In the genomic region with DNA sequence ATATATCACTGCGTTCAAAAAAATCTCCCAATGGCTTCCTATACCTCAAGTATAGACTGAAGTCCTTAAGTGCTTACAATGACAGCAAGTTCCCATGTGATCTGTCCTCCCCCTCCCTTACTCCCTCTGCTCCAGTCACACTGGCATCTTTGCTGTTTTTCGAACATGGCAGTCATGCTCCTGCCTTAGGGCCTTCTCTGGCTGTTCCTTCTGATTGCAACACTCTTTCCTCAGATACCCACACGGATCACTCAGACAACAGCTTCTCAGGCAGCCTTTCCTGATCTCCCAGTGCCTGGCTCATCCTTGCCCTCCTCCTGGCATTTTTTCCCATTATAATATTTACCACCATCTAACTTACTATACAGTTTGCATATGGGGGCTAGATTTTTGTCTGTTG, we compare ENCODE assay signal across 19 cellular contexts.
DNase-seq lines count a peak whose midpoint lies in the region; ATAC-seq and TF ChIP-seq lines count a peak whose summit lies in the region.
"Had no signal": no experiment of that assay in that cellular context is flagged by ENCODE, and none has a peak within 500 bp of the region (broad histone marks: within the 10 kb centered on the region; RNA-seq: fewer than 3 reads in every experiment).

No MANE protein-coding gene starts in this region.

- ATAC-seq in GM21717 (IDR thresholded peaks at IDR 0.05; ENCODE audit: unreplicated experiment) (no peak), GM21390 (IDR thresholded peaks at IDR 0.05; ENCODE audit: unreplicated experiment) (no peak)

- H3K9ac ChIP-seq in adipocyte (ENCODE audit: low read length), result no peak overlapping the region
- H3K9ac ChIP-seq: KMS-11 had no signal

- TF ChIP-seq CTCF in left ventricle myocardium inferior (IDR thresholded peaks at IDR 0.05; ENCODE audit: borderline replicate concordance), result no peak
- no peak for TF ChIP-seq CTCF in right atrium auricular region (IDR thresholded peaks at IDR 0.05)

- H3K27ac ChIP-seq in left ventricle myocardium inferior (replicated peaks), result peak overlapping the region; percentile 62
- no peak overlapping the region for H3K27ac ChIP-seq in right atrium auricular region
- H3K27ac ChIP-seq: C4-2B, KMS-11 had no signal

- H3K36me3 ChIP-seq in left ventricle myocardium inferior, result no peaks in the 10 kb centered on the region
- no peaks in the 10 kb centered on the region for H3K36me3 ChIP-seq in right atrium auricular region
- H3K36me3 ChIP-seq in adipocyte (ENCODE audit: control insufficient read depth, insufficient read depth, low read length, severe bottlenecking), result no peaks in the 10 kb centered on the region

- DNase-seq in left ventricle myocardium inferior (no peak), right atrium auricular region (ENCODE audit: low spot score) (no peak), adipocyte (ENCODE audit: low read depth) (peak; percentile 63), iris pigment epithelial cell (ENCODE audit: low read depth) (peak; percentile 21), AML-193 (lab: John Stamatoyannopoulos, UW) (no peak), HK-2 (ENCODE audit: unreplicated experiment) (no peak)
- DNase-seq: COR-L47; DMS153; H7; MM.1S; NCI-H1417; NCI-H1930; NCI-H446 treated with DMSO at 0.1 percent for 48 hours; NK-92 treated with Interleukin-12 subunit alpha and Interleukin-12 subunit beta, amount 100 ng/mL, for 24 hours; SHP77 treated with DMSO at 0.1 percent for 48 hours had no signal

- H3K9me3 ChIP-seq in left ventricle myocardium inferior (replicated peaks), result no peaks in the 10 kb centered on the region
- H3K9me3 ChIP-seq in right atrium auricular region, result no peaks in the 10 kb centered on the region
- no peaks in the 10 kb centered on the region for H3K9me3 ChIP-seq in adipocyte (ENCODE audit: control insufficient read depth, low read length)

- H3K4me3 ChIP-seq in left ventricle myocardium inferior, result no peak overlapping the region
- no peak overlapping the region for H3K4me3 ChIP-seq in right atrium auricular region
- H3K4me3 ChIP-seq in adipocyte (ENCODE audit: low read length), result no peak overlapping the region

- peaks cover 48% of the 10 kb centered on the region for H3K4me1 ChIP-seq in left ventricle myocardium inferior
- H3K4me1 ChIP-seq in right atrium auricular region, result peaks cover 0 to 10% of the 10 kb centered on the region in 2 donors
- peaks cover 54% of the 10 kb centered on the region for H3K4me1 ChIP-seq in adipocyte (ENCODE audit: control insufficient read depth, insufficient read depth, low read length)

- intact Hi-C loops in left ventricle myocardium inferior (cut with micrococcal nuclease), result no loop called here

- H3K27me3 ChIP-seq in left ventricle myocardium inferior (ENCODE audit: low read depth) (no peaks in the 10 kb centered on the region), right atrium auricular region (no peaks in the 10 kb centered on the region), adipocyte (replicated peaks; ENCODE audit: control insufficient read depth, insufficient read depth, low read length) (no peaks in the 10 kb centered on the region)

Comparison
In these comparisons a context has a peak if more than half of its experiments do, and no peak if none do; other contexts are left out.
1. DNase-seq: peak in adipocyte (single experiment) and iris pigment epithelial cell (single experiment); none in left ventricle myocardium inferior (single experiment), right atrium auricular region (single experiment), AML-193 (0 of 2) and HK-2 (single experiment).